8 cellular contexts compared by ENCODE assay signal in the genomic region with DNA sequence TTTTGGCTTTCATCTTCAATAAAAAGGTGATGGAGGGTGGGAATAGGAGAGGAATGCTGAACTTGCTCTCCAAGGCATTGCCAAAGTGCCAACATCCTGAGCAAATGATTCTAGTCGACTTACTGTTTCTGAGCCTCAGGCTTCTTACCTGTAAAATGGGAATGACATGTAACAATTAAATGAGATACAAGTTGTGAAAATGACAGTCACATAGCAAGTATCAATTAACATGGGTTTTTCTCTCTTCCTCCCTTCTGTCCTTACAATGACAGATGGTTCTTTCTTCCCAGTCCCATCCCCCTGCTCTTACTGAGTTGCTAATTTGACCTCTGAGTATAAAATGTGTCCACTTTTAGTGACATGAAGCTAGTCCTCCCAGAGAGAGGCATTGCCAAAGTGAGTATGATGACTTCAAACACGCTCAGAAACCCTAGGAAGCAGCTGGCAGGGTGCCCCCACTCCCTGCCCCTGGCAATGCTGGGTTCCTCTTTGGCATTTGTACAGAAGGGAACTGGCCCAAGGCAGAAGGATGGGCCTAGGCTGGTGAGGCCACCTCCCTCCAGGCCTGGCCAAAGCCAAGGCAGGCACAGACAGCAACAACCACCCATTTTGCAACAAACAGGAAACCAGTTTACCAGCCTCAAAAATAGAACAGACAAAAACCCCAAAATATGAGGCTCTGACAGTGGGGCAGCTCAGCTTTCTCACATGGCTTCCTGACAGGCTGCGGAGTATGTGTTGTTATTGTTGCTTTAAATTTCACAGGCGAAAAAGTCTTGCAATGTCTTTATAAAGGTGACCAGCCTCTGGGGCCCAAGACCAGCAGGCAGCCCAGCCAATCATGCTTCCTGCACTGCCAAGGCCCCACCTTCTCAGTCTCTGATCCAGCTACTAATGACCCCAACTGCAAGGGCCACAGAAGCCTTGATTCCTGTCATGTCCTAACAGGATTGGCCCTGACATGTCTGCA.
DNase-seq lines count a peak whose midpoint lies in the region; ATAC-seq, FAIRE-seq and TF ChIP-seq lines count a peak whose summit lies in the region.

No MANE protein-coding gene starts in this region.

- peak; percentile 29 for ATAC-seq in HG03442 (IDR thresholded peaks at IDR 0.05; ENCODE audit: unreplicated experiment)
- no peak for ATAC-seq in activated CD8-positive, alpha-beta T cell treated with anti-CD3 and anti-CD28 coated beads for 36 hours
- ATAC-seq in aorta (ENCODE audit: low FRiP score), result peak; percentile 75
- no peak for ATAC-seq in GM19455 (IDR thresholded peaks at IDR 0.05; ENCODE audit: unreplicated experiment)

- POLR2A ChIA-PET in activated CD8-positive, alpha-beta T cell treated with anti-CD3 and anti-CD28 coated beads for 36 hours (lab: Charles Lee), result interaction anchor here (0.7 to 1.4 kb wide), 4 partner anchors 9 to 163 kb away, joined by 3 to 4 read pairs (median 3); no protein-coding TSS in a partner anchor

- H3K4me3 Mint-ChIP-seq in activated CD8-positive, alpha-beta T cell treated with anti-CD3 and anti-CD28 coated beads for 36 hours, result no peak overlapping the region

- no peak for TF ChIP-seq CTCF in activated CD8-positive, alpha-beta T cell treated with anti-CD3 and anti-CD28 coated beads for 36 hours (IDR thresholded peaks at IDR 0.05)

- peak overlapping the region; percentile 86 for H3K27ac Mint-ChIP-seq in activated CD8-positive, alpha-beta T cell treated with anti-CD3 and anti-CD28 coated beads for 36 hours

- peaks cover 9% of the 10 kb centered on the region for H3K36me3 Mint-ChIP-seq in activated CD8-positive, alpha-beta T cell treated with anti-CD3 and anti-CD28 coated beads for 36 hours (ENCODE audit: low read depth)

- WGBS in aorta, 2 donors, result 34 to 42% methylated on average over 4 of the region's 4 CpGs

- H3K27me3 ChIP-seq in aorta (ENCODE audit: control insufficient read depth in 1 of 2, insufficient read depth in 2 of 2, low read length in 1 of 2), result no peaks in the 10 kb centered on the region

- peaks cover 0 to 2% of the 10 kb centered on the region in 2 donors for H3K4me1 ChIP-seq in aorta (ENCODE audit: control insufficient read depth in 1 of 2, insufficient read depth in 2 of 2, low read length in 2 of 2)

- H3K4me3 ChIP-seq in aorta (ENCODE audit: low read length in 2 of 2), result no peak overlapping the region

- DNase-seq in GM18507 (ENCODE audit: extremely low spot score, insufficient read length, low read depth) (no peak), inferior parietal cortex (ENCODE audit: extremely low spot score) (peak; percentile 20), aorta (peak in 1 of 2 donors; percentile 91), NCI-H1417 (lab: John Stamatoyannopoulos, UW) (no peak), HT-29 (ENCODE audit: low spot score) (no peak)
- no peak for DNase-seq in activated CD8-positive, alpha-beta T cell treated with anti-CD3 and anti-CD28 coated beads for 36 hours

- intact Hi-C loops in activated CD8-positive, alpha-beta T cell treated with anti-CD3 and anti-CD28 coated beads for 36 hours (cut with micrococcal nuclease), result loop anchor here (5.0 kb wide), 1 partner anchor 226 kb away; no protein-coding TSS in a partner anchor
- intact Hi-C loops in aorta (cut with DNase I), result no loop called here

- H3K27me3 Mint-ChIP-seq in activated CD8-positive, alpha-beta T cell treated with anti-CD3 and anti-CD28 coated beads for 36 hours, result no peaks in the 10 kb centered on the region

- H3K9me3 Mint-ChIP-seq in activated CD8-positive, alpha-beta T cell treated with anti-CD3 and anti-CD28 coated beads for 36 hours, result peaks cover 3% of the 10 kb centered on the region

- FAIRE-seq in GM18507 (lab: Jason Lieb, UNC), result peak; percentile 96

- CTCF ChIA-PET in activated CD8-positive, alpha-beta T cell treated with anti-CD3 and anti-CD28 coated beads for 36 hours (lab: Charles Lee), result interaction anchor here (1.0 to 2.2 kb wide), 5 partner anchors 13 to 310 kb away, joined by 3 to 7 read pairs (median 4); no protein-coding TSS in a partner anchor

- no peaks in the 10 kb centered on the region for H3K36me3 ChIP-seq in aorta (ENCODE audit: control insufficient read depth in 1 of 2, insufficient read depth in 2 of 2, low read length in 1 of 2)

- H3K9me3 ChIP-seq in aorta (ENCODE audit: control insufficient read depth, low read length), result no peaks in the 10 kb centered on the region

- peaks cover 83% of the 10 kb centered on the region for H3K4me1 Mint-ChIP-seq in activated CD8-positive, alpha-beta T cell treated with anti-CD3 and anti-CD28 coated beads for 36 hours (ENCODE audit: low read depth)

- no peak overlapping the region for H3K27ac ChIP-seq in aorta (ENCODE audit: low read depth in 1 of 2, low read length in 2 of 2)

Comparison
In these comparisons a context has a peak if more than half of its experiments do, and no peak if none do; other contexts are left out.
1. ATAC-seq: peak in HG03442 (single experiment) and aorta (single experiment); none in activated CD8-positive, alpha-beta T cell treated with anti-CD3 and anti-CD28 coated beads for 36 hours (single experiment) and GM19455 (single experiment).